Comparison of ENCODE assay signal across 11 cellular contexts in genomic region chr12:79115743-79116142, GRCh38.
"Had no signal": no experiment of that assay in that cellular context is flagged by ENCODE, and none has a peak within 500 bp of the region (broad histone marks: within the 10 kb centered on the region; RNA-seq: fewer than 3 reads in every experiment).

No MANE protein-coding gene starts in this region.

- H3K4me1 Mint-ChIP-seq: naive B cell had no signal

- H3K9me3 ChIP-seq: gastrocnemius medialis, ovary, right lobe of liver had no signal

- H3K27ac Mint-ChIP-seq: activated T-helper 2 cell treated with anti-CD3 and anti-CD28 coated beads, Interferon-gamma antibody, Interleukin-2, Interleukin-4, amounts not matched to agents 10 μg/mL and 5 μg/mL and 100 μg/mL, durations not matched to agents 14 hours and 24 hours and 36 hours; endodermal cell; naive B cell had no signal

- H3K36me3 ChIP-seq: cardiac muscle cell, gastrocnemius medialis, ovary, right lobe of liver had no signal

- H3K36me3 Mint-ChIP-seq: naive B cell had no signal

- H3K27me3 ChIP-seq: cardiac muscle cell, gastrocnemius medialis, ovary, right lobe of liver had no signal

- H3K4me3 ChIP-seq: cardiac muscle cell, gastrocnemius medialis, ovary, right lobe of liver had no signal

- H3K4me3 Mint-ChIP-seq: endodermal cell, naive B cell had no signal

- H3K4me1 ChIP-seq: gastrocnemius medialis, right lobe of liver had no signal

- ATAC-seq: gastrocnemius medialis, right lobe of liver had no signal

- H3K27ac ChIP-seq: cardiac muscle cell, gastrocnemius medialis, ovary, right lobe of liver, VCaP had no signal

- H3K9me3 Mint-ChIP-seq: activated T-helper 2 cell treated with anti-CD3 and anti-CD28 coated beads, Interferon-gamma antibody, Interleukin-2, Interleukin-4, amounts not matched to agents 10 μg/mL and 5 μg/mL and 100 μg/mL, durations not matched to agents 14 hours and 24 hours and 36 hours; endodermal cell; naive B cell had no signal

- DNase-seq: activated CD4-positive, alpha-beta T cell treated with anti-CD3 and anti-CD28 coated beads, Interleukin-2, amount 50 U/mL, for 48 hours; activated naive CD4-positive, alpha-beta T cell treated with anti-CD3 and anti-CD28 coated beads, Interleukin-2, amount 50 U/mL, for 16 hours; activated T-cell treated with anti-CD3 and anti-CD28 coated beads, Interleukin-2, amount 50 U/mL, for 1 hour; endodermal cell; gastrocnemius medialis; naive B cell; ovary; right lobe of liver had no signal
